11 cellular contexts compared by ENCODE assay signal in genomic region chr1:181094813-181095212, GRCh38. TPM values are rescaled to one million over a fixed set of nuclear protein-coding genes. Genes with fewer than 3 reads are reported as not detected.
DNase-seq lines count a peak whose midpoint lies in the region; ATAC-seq and TF ChIP-seq lines count a peak whose summit lies in the region.
"Had no signal": no experiment of that assay in that cellular context is flagged by ENCODE, and none has a peak within 500 bp of the region (broad histone marks: within the 10 kb centered on the region; RNA-seq: fewer than 3 reads in every experiment).

No MANE protein-coding gene starts in this region.

- peak overlapping the region; percentile 36 for H3K4me2 ChIP-seq in osteoblast (ENCODE audit: insufficient read depth, low read length)

- DNase-seq in BJ (ENCODE audit: low read depth) (peak; percentile 75), RWPE2 (ENCODE audit: low spot score) (no peak), fibroblast of the aortic adventitia (ENCODE audit: low read depth) (peak; percentile 98), osteoblast (ENCODE audit: insufficient read length, low spot score, missing footprints) (peak; percentile 96), Ammon's horn (ENCODE audit: low spot score) (no peak), endothelial cell (ENCODE audit: low spot score) (no peak), G401 (ENCODE audit: low spot score) (no peak)
- DNase-seq: anterior cingulate cortex, NCI-H524 had no signal

- H3K4me1 Mint-ChIP-seq in endothelial cell (ENCODE audit: unreplicated experiment), result peaks cover 54% of the 10 kb centered on the region

- CTCF ChIA-PET in BJ (lab: Yijun Ruan, JAX), result interaction anchor here (1.9 to 10.3 kb wide), 3 partner anchors 9 to 57 kb away, joined by 7 to 111 read pairs (median 8); no protein-coding TSS in a partner anchor

- H3K9me3 ChIP-seq in RWPE2 (ENCODE audit: severe bottlenecking), result no peaks in the 10 kb centered on the region
- no peaks in the 10 kb centered on the region for H3K9me3 ChIP-seq in osteoblast (ENCODE audit: low read depth, low read length)

- H2AFZ ChIP-seq in osteoblast (ENCODE audit: low read length), result no peak overlapping the region

- H3K4me1 ChIP-seq in RWPE2 (ENCODE audit: insufficient read depth, poor library complexity, severe bottlenecking) (peaks cover 31% of the 10 kb centered on the region), osteoblast (ENCODE audit: insufficient read depth, low read length) (peaks cover 74% of the 10 kb centered on the region)

- peaks cover 34% of the 10 kb centered on the region for H3K79me2 ChIP-seq in osteoblast (ENCODE audit: insufficient read depth, low read length)

- H3K4me3 Mint-ChIP-seq in endothelial cell (ENCODE audit: unreplicated experiment), result no peak overlapping the region

- TF ChIP-seq CTCF in BJ (IDR thresholded peaks at IDR 0.05; ENCODE audit: insufficient read depth, low read depth, low read length), result no peak
- TF ChIP-seq CTCF in RWPE2 (IDR thresholded peaks at IDR 0.05; ENCODE audit: poor library complexity, severe bottlenecking), result no peak
- TF ChIP-seq CTCF in fibroblast of the aortic adventitia (IDR thresholded peaks at IDR 0.05; ENCODE audit: insufficient read depth, low read length), result no peak
- no peak for TF ChIP-seq CTCF in osteoblast (IDR thresholded peaks at IDR 0.05; ENCODE audit: extremely low read depth, low read depth, low read length)
- TF ChIP-seq CTCF in endothelial cell (IDR thresholded peaks at IDR 0.05; ENCODE audit: unreplicated experiment), result no peak

- POLR2A ChIA-PET in BJ (lab: Charles Lee), result interaction anchor here (0.6 kb wide), 1 partner anchor 41 kb away, joined by 3 read pairs; no protein-coding TSS in a partner anchor

- H3K36me3 ChIP-seq in BJ (ENCODE audit: control insufficient read depth, insufficient read depth, low read length), result peaks cover 2% of the 10 kb centered on the region; the same call in 1 of the 2 replicates
- H3K36me3 ChIP-seq in RWPE2 (ENCODE audit: low read depth), result peaks cover 49% of the 10 kb centered on the region
- H3K36me3 ChIP-seq in osteoblast (ENCODE audit: insufficient read depth, low read length), result peaks cover 23% of the 10 kb centered on the region

- H3K27ac Mint-ChIP-seq in endothelial cell (ENCODE audit: unreplicated experiment), result no peak overlapping the region

- ATAC-seq in RWPE2 (ENCODE audit: low read depth) (peak; percentile 26), GM21825 (IDR thresholded peaks at IDR 0.05; ENCODE audit: unreplicated experiment) (no peak)

- H3K27ac ChIP-seq in RWPE2 (ENCODE audit: poor library complexity, severe bottlenecking) (peak overlapping the region; percentile 97), osteoblast (ENCODE audit: low read depth, low read length) (peak overlapping the region; percentile 72)
- H3K27ac ChIP-seq: VCaP had no signal

- H3K9me3 Mint-ChIP-seq in endothelial cell (ENCODE audit: unreplicated experiment), result no peaks in the 10 kb centered on the region

- H4K20me1 ChIP-seq in osteoblast (ENCODE audit: insufficient read depth, low read length), result peaks cover 35% of the 10 kb centered on the region

- H3K27me3 Mint-ChIP-seq in endothelial cell (ENCODE audit: unreplicated experiment), result peaks cover 14% of the 10 kb centered on the region

- H3K27me3 ChIP-seq in BJ (ENCODE audit: control insufficient read depth, insufficient read depth, low read length) (no peaks in the 10 kb centered on the region), RWPE2 (ENCODE audit: insufficient read depth, poor library complexity, severe bottlenecking) (no peaks in the 10 kb centered on the region), osteoblast (ENCODE audit: insufficient read depth, low read length) (no peaks in the 10 kb centered on the region)

- H3K36me3 Mint-ChIP-seq in endothelial cell (ENCODE audit: low read depth, unreplicated experiment), result peaks cover 13% of the 10 kb centered on the region

- in situ Hi-C loops in G401 (cut with HindIII; ENCODE audit: low sequenced_read_pairs), result loop anchor here (5.0 kb wide), 1 partner anchor 58 kb away; no protein-coding TSS in a partner anchor

- H3K4me3 ChIP-seq in BJ (ENCODE audit: low read depth, low read length), result no peak overlapping the region
- no peak overlapping the region for H3K4me3 ChIP-seq in RWPE2 (ENCODE audit: severe bottlenecking)
- no peak overlapping the region for H3K4me3 ChIP-seq in fibroblast of the aortic adventitia (ENCODE audit: low read depth, low read length)
- no peak overlapping the region for H3K4me3 ChIP-seq in osteoblast (ENCODE audit: insufficient read depth, low read length)

RNA-seq across cellular contexts. Expression of gene IER5, which starts 6.3 kb away (rescaled TPM):
- 16.0 and 16.9 TPM in 2 replicates for polyA plus RNA-seq in BJ (2011; rRNA removed)
- 16.3 and 22.8 TPM in 2 replicates for polyA minus RNA-seq in BJ (2011; rRNA and poly(A)+ RNA removed)
- total RNA-seq in fibroblast of the aortic adventitia (ENCODE audit: low replicate concordance) (12.3 and 14.7 TPM in 2 replicates), osteoblast (16.2 and 17.4 TPM in 2 replicates), endothelial cell (ENCODE audit: unreplicated experiment) (18.0 TPM)
- 30.5 and 37.9 TPM in 2 replicates for total RNA-seq in G401 (2014; rRNA removed; shearing (Covaris generic))

Comparison
In these comparisons a context has a peak if more than half of its experiments do, and no peak if none do; other contexts are left out.
1. DNase-seq: peak in BJ (single experiment), fibroblast of the aortic adventitia (single experiment) and osteoblast (single experiment); none in RWPE2 (single experiment), Ammon's horn (single experiment), endothelial cell (single experiment) and G401 (single experiment).